ENCODE assay signal across 29 cellular contexts in genomic region chr7:130189281-130189782, GRCh38. TPM values are rescaled to one million over a fixed set of nuclear protein-coding genes. Genes with fewer than 3 reads are reported as not detected.
DNase-seq lines count a peak whose midpoint lies in the region; ATAC-seq, FAIRE-seq and TF ChIP-seq lines count a peak whose summit lies in the region.
"Had no signal": no experiment of that assay in that cellular context is flagged by ENCODE, and none has a peak within 500 bp of the region (broad histone marks: within the 10 kb centered on the region; RNA-seq: fewer than 3 reads in every experiment).

No MANE protein-coding gene starts in this region.

- peaks cover 14% of the 10 kb centered on the region for H3K36me3 ChIP-seq in GM23248 (ENCODE audit: low read depth)

- H2AFZ ChIP-seq in GM23248 = no peak overlapping the region

- H3K9me3 ChIP-seq in A549 = no peaks in the 10 kb centered on the region
- H3K9me3 ChIP-seq in GM23248 (ENCODE audit: low read depth) = no peaks in the 10 kb centered on the region
- H3K9me3 ChIP-seq: tibial nerve had no signal

- H3K27me3 ChIP-seq in GM23248 (replicated peaks; ENCODE audit: insufficient read depth) = no peaks in the 10 kb centered on the region
- H3K27me3 ChIP-seq: tibial nerve had no signal

- DNase-seq in A549 (ENCODE audit: low read depth in 1 of 2, low spot score in 1 of 2) = no peak
- DNase-seq in GM23248 = peak; percentile 46
- peak; percentile 15 for DNase-seq in astrocyte of the cerebellum (ENCODE audit: low read depth)
- peak; percentile 48 for DNase-seq in fibroblast of the aortic adventitia (ENCODE audit: low read depth)
- DNase-seq in HTR-8/SVneo (ENCODE audit: insufficient read length, low spot score) = no peak
- DNase-seq in lower leg skin (ENCODE audit: low spot score in 2 of 2) = no peak
- no peak for DNase-seq in GF-D8 (lab: John Stamatoyannopoulos, UW)
- DNase-seq: activated CD4-positive, alpha-beta T cell treated with anti-CD3 and anti-CD28 coated beads for 36 hours; activated naive CD4-positive, alpha-beta T cell treated with Interleukin-2 at 50 U/mL for 16 hours; activated T-cell treated with anti-CD3 and anti-CD28 coated beads, Interleukin-2, amount 50 U/mL, for 48 hours; effector CD4-positive, alpha-beta T cell; erythroblast; Kasumi-1; mesendoderm; naive B cell; NCI-H1092; NCI-H187 treated with DMSO at 0.1 percent for 48 hours; occipital lobe; retina; Right ventricle myocardium superior; stimulated activated CD4-positive, alpha-beta T cell treated with anti-CD3 and anti-CD28 coated beads, Interleukin-4, amount 100 ng/mL, for 24 hours; stimulated activated naive CD8-positive, alpha-beta T cell treated with anti-CD3 and anti-CD28 coated beads, Interleukin-15, Interleukin-2, amounts not matched to agents 100 U/mL and 50 U/mL, for 24 hours had no signal

- H3K79me2 ChIP-seq in GM23248 (ENCODE audit: insufficient read depth) = 0 out of 2 replicates have a peak, but pooled peaks cover 3% of the 10 kb centered on the region

- no peak overlapping the region for H3K9ac ChIP-seq in GM23248

- TF ChIP-seq CTCF in A549 (IDR thresholded peaks at IDR 0.05) = no peak
- no peak for TF ChIP-seq CTCF in astrocyte of the cerebellum (IDR thresholded peaks at IDR 0.05; ENCODE audit: low read depth, low read length, missing control alignments)
- no peak for TF ChIP-seq CTCF in fibroblast of the aortic adventitia (IDR thresholded peaks at IDR 0.05; ENCODE audit: insufficient read depth, low read length)
- no peak for TF ChIP-seq CTCF in lower leg skin (IDR thresholded peaks at IDR 0.05)

- TF ChIP-seq POLR2A in A549 (IDR thresholded peaks at IDR 0.05; ENCODE audit: low read length) = no peak
- TF ChIP-seq POLR2A in lower leg skin (IDR thresholded peaks at IDR 0.05) = no peak

- FAIRE-seq in A549 (lab: Jason Lieb, UNC) (no peak), HTR-8/SVneo (lab: Jason Lieb, UNC) (no peak)
- FAIRE-seq: A204.1, G401.6, TTC549 had no signal

- in situ Hi-C loops in GM23248 (cut with MboI) (no loop called here), astrocyte of the cerebellum (cut with HindIII; ENCODE audit: low sequenced_read_pairs) (no loop called here)

- TF ChIP-seq RAD21 in A549 (conservative IDR thresholded peaks at IDR 0.05 in 1 of 2, IDR thresholded peaks at IDR 0.05 in 1 of 2) = no peak

- ATAC-seq in A549 (no peak), HG02763 (IDR thresholded peaks at IDR 0.05; ENCODE audit: unreplicated experiment) (no peak)
- ATAC-seq: activated CD4-positive, alpha-beta T cell treated with anti-CD3 and anti-CD28 coated beads for 36 hours; stimulated activated naive CD8-positive, alpha-beta T cell treated with anti-CD3 and anti-CD28 coated beads, Interleukin-15, Interleukin-2, amounts not matched to agents 100 U/mL and 50 U/mL, for 24 hours had no signal

- H3F3A ChIP-seq in GM23248 (ENCODE audit: insufficient read depth) = no peaks in the 10 kb centered on the region

- H3K9me2 ChIP-seq in GM23248 (ENCODE audit: insufficient read depth) = no peaks in the 10 kb centered on the region

- no peak overlapping the region for H3K27ac ChIP-seq in A549
- H3K27ac ChIP-seq in GM23248 = peak overlapping the region; percentile 37; the same call in 1 of the 2 replicates
- H3K27ac ChIP-seq: tibial nerve had no signal

- CTCF ChIA-PET in A549 (lab: Yijun Ruan, JAX) = interaction anchor here (0.6 kb wide), 1 partner anchor 635 kb away, joined by 3 read pairs; no protein-coding TSS in a partner anchor

- POLR2A ChIA-PET in A549 (lab: Yijun Ruan, JAX) = interaction anchor here (2.0 kb wide), 1 partner anchor 16 kb away, joined by 6 read pairs; the partner anchor contains the start of gene TMEM209

- no peak for TF ChIP-seq EP300 in A549 (IDR thresholded peaks at IDR 0.05)

- 95% methylated on average over 9 of the region's 9 CpGs for WGBS in A549 (ENCODE audit: missing lambda C conversion rate)
- 91 to 94% methylated on average over 9 of the region's 9 CpGs for WGBS in GM23248 (ENCODE audit: low coverage in 1 of 2, low lambda C conversion rate in 2 of 2, missing lambda C conversion rate in 2 of 2), 2 experiments
- WGBS in lower leg skin, 2 donors = 94 to 99% methylated on average over 9 of the region's 9 CpGs

- intact Hi-C loops in lower leg skin (cut with DNase I; ENCODE audit: low total_unique reads) = no loop called here

- H3K4me3 ChIP-seq in A549 (no peak overlapping the region), GM23248 (no peak overlapping the region), astrocyte of the cerebellum (ENCODE audit: low read depth, low read length) (no peak overlapping the region), fibroblast of the aortic adventitia (ENCODE audit: low read depth, low read length) (no peak overlapping the region), lower leg skin (ENCODE audit: low read depth, poor library complexity, severe bottlenecking) (no peak overlapping the region)
- H3K4me3 ChIP-seq: tibial nerve had no signal

- no peak overlapping the region for H3K4me2 ChIP-seq in A549
- no peak overlapping the region for H3K4me2 ChIP-seq in GM23248 (ENCODE audit: unreplicated experiment)

- H3K4me1 ChIP-seq in A549 (no peaks in the 10 kb centered on the region), GM23248 (ENCODE audit: insufficient read depth) (peaks cover 12% of the 10 kb centered on the region)
- H3K4me1 ChIP-seq: tibial nerve had no signal

- H4K20me1 ChIP-seq in GM23248 (ENCODE audit: insufficient read depth) = no peaks in the 10 kb centered on the region

TF ChIP-seq in A549, 52 proteins besides CTCF, POLR2A, EP300 and RAD21:
- TF ChIP-seq RFX5 (IDR thresholded peaks at IDR 0.05) = no peak
- TF ChIP-seq MAFK (IDR thresholded peaks at IDR 0.05; ENCODE audit: partially characterized antibody) = peak; percentile 36

RNA-seq across cellular contexts. Expression of gene TMEM209, which starts 15.9 kb away (rescaled TPM):
- 33.9 and 36.6 TPM in 2 replicates for polyA plus RNA-seq in A549 (2011; rRNA removed)
- polyA plus RNA-seq in A549 (2012; cell fraction: cytosol; rRNA removed) = 11.4 and 13.9 TPM in 2 replicates
- 10.8 and 14.5 TPM in 2 replicates for polyA plus RNA-seq in A549 (2012; cell fraction: nucleus; rRNA removed)
- polyA plus RNA-seq in A549 (2017; fragmentation: RNase III; extraction: RNeasy Plus Mini Kit Qiagen cat#74134 plus additional on column Dnase treatment) = 12.8 to 13.3 TPM (median 12.8 TPM) in 3 replicates
- 53.7 and 64.6 TPM in 2 replicates for polyA minus RNA-seq in A549 (2011; rRNA and poly(A)+ RNA removed)
- 11.7 and 16.4 TPM in 2 replicates for total RNA-seq in GM23248 (2014; rRNA removed; shearing (Covaris generic))
- 17.0 and 18.3 TPM in 2 replicates for polyA plus RNA-seq in GM23248 (2016; fragmentation: Nextera tagmentation; extraction: Ambion mirVana)
- 5.2 and 33.4 TPM in 2 replicates for total RNA-seq in fibroblast of the aortic adventitia (ENCODE audit: low replicate concordance)
- total RNA-seq in lower leg skin = 10 to 100 TPM in 2 of 4 donors, 1 to 10 TPM in 2; 8.0 to 12.7 (median 9.7) TPM

RNA-seq across cellular contexts. Expression of gene SSMEM1, which starts 18.3 kb away (rescaled TPM):
- polyA plus RNA-seq in A549 (2011; rRNA removed) = not detected in 2 replicates
- not detected in 2 replicates for polyA plus RNA-seq in A549 (2012; cell fraction: cytosol; rRNA removed)
- polyA plus RNA-seq in A549 (2012; cell fraction: nucleus; rRNA removed) = not detected in 2 replicates
- polyA plus RNA-seq in A549 (2017; fragmentation: RNase III; extraction: RNeasy Plus Mini Kit Qiagen cat#74134 plus additional on column Dnase treatment) = not detected in 3 replicates
- polyA minus RNA-seq in A549 (2011; rRNA and poly(A)+ RNA removed) = not detected in 2 replicates
- total RNA-seq in GM23248 (2014; rRNA removed; shearing (Covaris generic)) = not detected in 2 replicates
- not detected in 2 replicates for polyA plus RNA-seq in GM23248 (2016; fragmentation: Nextera tagmentation; extraction: Ambion mirVana)
- total RNA-seq in fibroblast of the aortic adventitia (ENCODE audit: low replicate concordance) = not detected in 2 replicates
- total RNA-seq in lower leg skin = not detected
- total RNA-seq: activated CD4-positive, alpha-beta T cell treated with anti-CD3 and anti-CD28 coated beads for 36 hours; activated CD8-positive, alpha-beta memory T cell treated with anti-CD3 and anti-CD28 coated beads for 36 hours; OCI-LY7; Right ventricle myocardium superior; tibial nerve had no signal

Comparison
In these comparisons a context has a peak if more than half of its experiments do, and no peak if none do; other contexts are left out.
1. DNase-seq: peak in GM23248 (single experiment), astrocyte of the cerebellum (single experiment) and fibroblast of the aortic adventitia (single experiment); none in A549 (0 of 2), HTR-8/SVneo (single experiment), lower leg skin (0 of 2) and GF-D8 (single experiment).